Comparison of ENCODE assay signal across 9 cellular contexts in the genomic region with DNA sequence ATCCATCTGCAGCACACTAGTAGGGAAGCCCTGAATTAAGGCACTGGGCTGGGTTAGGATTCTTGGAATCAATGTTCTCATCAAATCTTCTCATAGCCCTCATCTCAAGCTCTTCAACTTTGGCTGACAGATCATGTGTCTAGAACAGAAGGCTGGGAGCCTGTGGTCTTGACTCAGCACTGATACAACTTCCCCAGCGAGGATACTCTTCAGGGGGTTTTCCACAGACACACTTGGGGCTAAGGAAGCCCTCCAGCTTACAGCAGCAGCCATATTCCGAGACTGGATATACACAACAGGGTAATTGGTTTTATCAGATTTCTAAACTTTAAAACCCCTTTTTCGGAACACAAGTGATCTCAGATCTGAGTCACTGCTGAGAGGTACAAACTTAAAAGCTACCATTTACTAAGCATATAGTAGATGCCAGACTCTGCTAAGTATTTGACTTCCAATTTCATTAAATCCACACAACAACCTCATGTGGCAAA. TPM values are rescaled to one million over a fixed set of nuclear protein-coding genes. Genes with fewer than 3 reads are reported as not detected.
DNase-seq lines count a peak whose midpoint lies in the region; ATAC-seq lines count a peak whose summit lies in the region.
"Had no signal": no experiment of that assay in that cellular context is flagged by ENCODE, and none has a peak within 500 bp of the region (broad histone marks: within the 10 kb centered on the region; RNA-seq: fewer than 3 reads in every experiment).

No MANE protein-coding gene starts in this region.

- peak overlapping the region; percentile 73 for H3K27ac Mint-ChIP-seq in activated T-helper 17 cell treated with anti-CD3 and anti-CD28 coated beads, Interleukin-2, amount 50 U/mL, for 72 hours
- H3K27ac Mint-ChIP-seq in naive B cell = peak overlapping the region in 5 of 6 donors; percentile 6 to 77 (median 61)

- peaks cover 48% of the 10 kb centered on the region for H3K4me1 Mint-ChIP-seq in activated T-helper 17 cell treated with anti-CD3 and anti-CD28 coated beads, Interleukin-2, amount 50 U/mL, for 72 hours
- H3K4me1 Mint-ChIP-seq in naive B cell = peaks cover 57 to 77% (median 74%) of the 10 kb centered on the region in 3 donors

- in situ Hi-C loops in ACHN (cut with HindIII; ENCODE audit: low pct_ligation_motif_present, low pct_unique_long_range_greater_than_20kb, low sequenced_read_pairs) = no loop called here

- no peaks in the 10 kb centered on the region for H3K9me3 Mint-ChIP-seq in activated T-helper 17 cell treated with anti-CD3 and anti-CD28 coated beads, Interleukin-2, amount 50 U/mL, for 72 hours
- H3K9me3 Mint-ChIP-seq in naive B cell = no peaks in the 10 kb centered on the region

- peaks cover 9% of the 10 kb centered on the region for H3K36me3 Mint-ChIP-seq in activated T-helper 17 cell treated with anti-CD3 and anti-CD28 coated beads, Interleukin-2, amount 50 U/mL, for 72 hours (ENCODE audit: low read depth)
- H3K36me3 Mint-ChIP-seq in naive B cell = no peaks in the 10 kb centered on the region

- H3K27me3 Mint-ChIP-seq in activated T-helper 17 cell treated with anti-CD3 and anti-CD28 coated beads, Interleukin-2, amount 50 U/mL, for 72 hours = no peaks in the 10 kb centered on the region
- no peaks in the 10 kb centered on the region for H3K27me3 Mint-ChIP-seq in naive B cell

- peak; percentile 29 for DNase-seq in ACHN
- peak; percentile 13 to 19 for DNase-seq in Kasumi-1 (lab: John Stamatoyannopoulos, UW)
- DNase-seq in naive B cell = peak; percentile 39
- DNase-seq in DMS153 (lab: John Stamatoyannopoulos, UW) = no peak
- no peak for DNase-seq in NCI-H187 (lab: John Stamatoyannopoulos, UW)
- DNase-seq: DND-41 had no signal

- H3K4me3 Mint-ChIP-seq in activated T-helper 17 cell treated with anti-CD3 and anti-CD28 coated beads, Interleukin-2, amount 50 U/mL, for 72 hours = peak overlapping the region; percentile 93
- peak overlapping the region in 7 of 8 donors; percentile 34 to 86 (median 68) for H3K4me3 Mint-ChIP-seq in naive B cell

- peak; percentile 48 for ATAC-seq in activated T-helper 17 cell treated with anti-CD3 and anti-CD28 coated beads, Interleukin-2, amount 50 U/mL, for 72 hours (replicated peaks)
- ATAC-seq in naive B cell (ENCODE audit: low read depth in 2 of 2) (peak; percentile 9 to 11), HG02973 (IDR thresholded peaks at IDR 0.05; ENCODE audit: unreplicated experiment) (no peak), HG02571 (IDR thresholded peaks at IDR 0.05; ENCODE audit: unreplicated experiment) (no peak)

RNA-seq across cellular contexts. Expression of gene FMNL3, which starts 3.5 kb away (rescaled TPM):
- total RNA-seq in activated T-helper 17 cell treated with anti-CD3 and anti-CD28 coated beads, Interleukin-2, amount 50 U/mL, for 72 hours = 10 to 100 TPM; 19.9 to 33.8 TPM
- 10 to 100 TPM in 4 of 6 donors, 1 to 10 TPM in 2; 1.6 to 18.3 (median 15.2) TPM for polyA plus RNA-seq in naive B cell (ENCODE audit: low read depth in 6 of 6)

RNA-seq across cellular contexts. Expression of gene TMBIM6, which starts 37.7 kb away (rescaled TPM):
- total RNA-seq in activated T-helper 17 cell treated with anti-CD3 and anti-CD28 coated beads, Interleukin-2, amount 50 U/mL, for 72 hours = 100 to 1,000 TPM; 407 to 411 TPM
- polyA plus RNA-seq in naive B cell (ENCODE audit: low read depth in 6 of 6) = 1,000 to 10,000 TPM in 1 of 6 donors, 100 to 1,000 TPM in 5; 740 to 1,714 (median 822) TPM

Comparison
In these comparisons a context has a peak if more than half of its experiments do, and no peak if none do; other contexts are left out.
1. DNase-seq: peak in ACHN (single experiment), Kasumi-1 (2 of 2) and naive B cell (single experiment); none in DMS153 (single experiment) and NCI-H187 (0 of 2).
2. ATAC-seq: peak in activated T-helper 17 cell treated with anti-CD3 and anti-CD28 coated beads, Interleukin-2, amount 50 U/mL, for 72 hours (single experiment) and naive B cell (2 of 2); none in HG02973 (single experiment) and HG02571 (single experiment).